In the genomic region with DNA sequence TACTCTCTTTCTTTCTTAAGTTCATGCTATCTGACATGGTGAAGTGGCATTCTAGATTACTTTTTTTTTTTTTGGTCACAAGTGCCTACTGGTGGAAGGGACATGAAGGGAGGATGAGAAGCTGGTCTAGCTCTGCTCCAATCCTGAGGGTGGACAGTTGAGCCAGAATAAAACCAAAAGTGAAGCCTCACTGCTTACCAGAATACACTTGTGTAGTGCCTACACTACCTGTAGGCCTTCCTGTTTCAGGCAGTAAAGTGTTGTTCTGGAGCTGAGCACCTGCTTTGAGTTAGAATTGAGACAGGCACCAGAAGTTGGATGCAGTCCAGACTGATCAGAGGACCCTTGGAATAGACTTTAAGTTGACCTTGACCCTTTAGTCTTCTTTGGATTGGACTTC, we compare ENCODE assay signal across 1 cellular context.
TF ChIP-seq lines count a peak whose summit lies in the region.

No MANE protein-coding gene starts in this region.

TF ChIP-seq in GM12878, 131 proteins besides CTCF, POLR2A, EP300 and RAD21:
- 0 out of 2 replicates have a peak, but pooled peaks have one; percentile 23 for TF ChIP-seq CREM (IDR thresholded peaks at IDR 0.05; ENCODE audit: low read depth)
- TF ChIP-seq, protein P1, sequence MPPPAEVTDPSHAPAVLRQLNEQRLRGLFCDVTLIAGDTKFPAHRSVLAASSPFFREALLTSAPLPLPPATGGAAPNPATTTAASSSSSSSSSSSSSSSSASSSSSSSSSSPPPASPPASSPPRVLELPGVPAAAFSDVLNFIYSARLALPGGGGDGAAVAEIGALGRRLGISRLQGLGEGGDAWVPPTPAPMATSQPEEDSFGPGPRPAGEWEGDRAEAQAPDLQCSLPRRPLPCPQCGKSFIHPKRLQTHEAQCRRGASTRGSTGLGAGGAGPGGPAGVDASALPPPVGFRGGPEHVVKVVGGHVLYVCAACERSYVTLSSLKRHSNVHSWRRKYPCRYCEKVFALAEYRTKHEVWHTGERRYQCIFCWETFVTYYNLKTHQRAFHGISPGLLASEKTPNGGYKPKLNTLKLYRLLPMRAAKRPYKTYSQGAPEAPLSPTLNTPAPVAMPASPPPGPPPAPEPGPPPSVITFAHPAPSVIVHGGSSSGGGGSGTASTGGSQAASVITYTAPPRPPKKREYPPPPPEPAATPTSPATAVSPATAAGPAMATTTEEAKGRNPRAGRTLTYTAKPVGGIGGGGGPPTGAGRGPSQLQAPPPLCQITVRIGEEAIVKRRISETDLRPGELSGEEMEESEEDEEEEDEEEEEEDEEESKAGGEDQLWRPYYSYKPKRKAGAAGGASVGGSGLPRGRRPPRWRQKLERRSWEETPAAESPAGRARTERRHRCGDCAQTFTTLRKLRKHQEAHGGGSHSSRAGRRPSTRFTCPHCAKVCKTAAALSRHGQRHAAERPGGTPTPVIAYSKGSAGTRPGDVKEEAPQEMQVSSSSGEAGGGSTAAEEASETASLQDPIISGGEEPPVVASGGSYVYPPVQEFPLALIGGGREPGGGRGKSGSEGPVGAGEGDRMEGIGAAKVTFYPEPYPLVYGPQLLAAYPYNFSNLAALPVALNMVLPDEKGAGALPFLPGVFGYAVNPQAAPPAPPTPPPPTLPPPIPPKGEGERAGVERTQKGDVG (CRISPR knock-in tag; IDR thresholded peaks at IDR 0.05): no peak
- TF ChIP-seq BACH1 (IDR thresholded peaks at IDR 0.05; ENCODE audit: borderline replicate concordance): no peak
- TF ChIP-seq GABPA (IDR thresholded peaks at IDR 0.05; ENCODE audit: low read depth): peak; percentile 57; the same call in 1 of the 2 replicates
- TF ChIP-seq, protein P2, sequence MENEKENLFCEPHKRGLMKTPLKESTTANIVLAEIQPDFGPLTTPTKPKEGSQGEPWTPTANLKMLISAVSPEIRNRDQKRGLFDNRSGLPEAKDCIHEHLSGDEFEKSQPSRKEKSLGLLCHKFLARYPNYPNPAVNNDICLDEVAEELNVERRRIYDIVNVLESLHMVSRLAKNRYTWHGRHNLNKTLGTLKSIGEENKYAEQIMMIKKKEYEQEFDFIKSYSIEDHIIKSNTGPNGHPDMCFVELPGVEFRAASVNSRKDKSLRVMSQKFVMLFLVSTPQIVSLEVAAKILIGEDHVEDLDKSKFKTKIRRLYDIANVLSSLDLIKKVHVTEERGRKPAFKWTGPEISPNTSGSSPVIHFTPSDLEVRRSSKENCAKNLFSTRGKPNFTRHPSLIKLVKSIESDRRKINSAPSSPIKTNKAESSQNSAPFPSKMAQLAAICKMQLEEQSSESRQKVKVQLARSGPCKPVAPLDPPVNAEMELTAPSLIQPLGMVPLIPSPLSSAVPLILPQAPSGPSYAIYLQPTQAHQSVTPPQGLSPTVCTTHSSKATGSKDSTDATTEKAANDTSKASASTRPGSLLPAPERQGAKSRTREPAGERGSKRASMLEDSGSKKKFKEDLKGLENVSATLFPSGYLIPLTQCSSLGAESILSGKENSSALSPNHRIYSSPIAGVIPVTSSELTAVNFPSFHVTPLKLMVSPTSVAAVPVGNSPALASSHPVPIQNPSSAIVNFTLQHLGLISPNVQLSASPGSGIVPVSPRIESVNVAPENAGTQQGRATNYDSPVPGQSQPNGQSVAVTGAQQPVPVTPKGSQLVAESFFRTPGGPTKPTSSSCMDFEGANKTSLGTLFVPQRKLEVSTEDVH (IDR thresholded peaks at IDR 0.05; ENCODE audit: low read depth, partially characterized antibody): no peak
- 0 out of 2 replicates have a peak, but pooled peaks have one; percentile 16 for TF ChIP-seq ZNF687 (IDR thresholded peaks at IDR 0.05)
- no peak for TF ChIP-seq SUZ12 (IDR thresholded peaks at IDR 0.05; ENCODE audit: unreplicated experiment)
- no peak for TF ChIP-seq CHD4 (IDR thresholded peaks at IDR 0.05)
